Comparison of ENCODE assay signal across 18 cellular contexts in genomic region chr3:136008732-136009456, GRCh38.
"Had no signal": no experiment of that assay in that cellular context is flagged by ENCODE, and none has a peak within 500 bp of the region (broad histone marks: within the 10 kb centered on the region; RNA-seq: fewer than 3 reads in every experiment).

No MANE protein-coding gene starts in this region.

- ATAC-seq: activated CD8-positive, alpha-beta T cell treated with anti-CD3 and anti-CD28 coated beads for 36 hours; activated T-helper 17 cell treated with anti-CD3 and anti-CD28 coated beads, Interleukin-2, amount 50 U/mL, for 72 hours; body of pancreas; gastroesophageal sphincter; heart left ventricle; naive thymus-derived CD4-positive, alpha-beta T cell; right cardiac atrium; stimulated activated naive CD8-positive, alpha-beta T cell treated with anti-CD3 and anti-CD28 coated beads, Interleukin-15, amount 100 ng/mL, for 72 hours had no signal

- DNase-seq: activated CD4-positive, alpha-beta T cell treated with anti-CD3 and anti-CD28 coated beads, Interleukin-2, amount 10 ng/mL, durations not matched to agents 24 days and 14 days; activated CD4-positive, CD25-positive, alpha-beta regulatory T cell; activated CD8-positive, alpha-beta T cell treated with anti-CD3 and anti-CD28 coated beads for 36 hours; activated naive CD4-positive, alpha-beta T cell; activated naive CD8-positive, alpha-beta T cell treated with anti-CD3 and anti-CD28 coated beads, Interleukin-2, amount 10 ng/mL, durations not matched to agents 7 days and 5 days; activated T-cell treated with anti-CD3 and anti-CD28 coated beads, Interleukin-2, amount 50 U/mL, for 1 hour; body of pancreas; heart left ventricle; naive thymus-derived CD4-positive, alpha-beta T cell; ovary; psoas muscle; right cardiac atrium; stimulated activated CD4-positive, alpha-beta T cell treated with anti-CD3 and anti-CD28 coated beads, Interleukin-15, amount 100 ng/mL, for 24 hours; stimulated activated CD4-positive, alpha-beta T cell treated with anti-CD3 and anti-CD28 coated beads, Interleukin-2, amount 100 ng/mL, for 48 hours; stimulated activated naive CD8-positive, alpha-beta T cell treated with anti-CD3 and anti-CD28 coated beads, Interleukin-15, amount 100 ng/mL, for 72 hours had no signal

- H3K27ac ChIP-seq: body of pancreas, epithelial cell of prostate, gastroesophageal sphincter, heart left ventricle, ovary, psoas muscle had no signal
